In genomic region chr2:43186679-43187374, GRCh38 we compare ENCODE assay signal across 1 cellular context.
TF ChIP-seq lines count a peak whose summit lies in the region.

No MANE protein-coding gene starts in this region.

TF ChIP-seq in HepG2, 621 proteins besides CTCF, POLR2A, EP300 and RAD21 (continued from another document and continues in another):
- TF ChIP-seq SKIL (CRISPR knock-in tag; IDR thresholded peaks at IDR 0.05; ENCODE audit: borderline replicate concordance) (no peak), DR1 (CRISPR knock-in tag; IDR thresholded peaks at IDR 0.05) (0 out of 2 replicates have a peak, but pooled peaks have one; percentile 22), PATZ1 (CRISPR knock-in tag; IDR thresholded peaks at IDR 0.05) (peak; percentile 91), LRRFIP1 (CRISPR knock-in tag; conservative IDR thresholded peaks at IDR 0.05) (no peak), MED8 (CRISPR knock-in tag; IDR thresholded peaks at IDR 0.05; ENCODE audit: insufficient replicate concordance) (peak; percentile 53), GABPB1 (CRISPR knock-in tag; IDR thresholded peaks at IDR 0.05) (peak; percentile 27; the same call in 1 of the 2 replicates), AKAP8 (CRISPR knock-in tag; IDR thresholded peaks at IDR 0.05) (no peak), ZNF773 (CRISPR knock-in tag; IDR thresholded peaks at IDR 0.05; ENCODE audit: borderline replicate concordance) (no peak), RBAK (CRISPR knock-in tag; IDR thresholded peaks at IDR 0.05) (no peak), ZNF800 (CRISPR knock-in tag; IDR thresholded peaks at IDR 0.05) (no peak), ZNF274 (CRISPR knock-in tag; IDR thresholded peaks at IDR 0.05) (peak; percentile 50; the same call in 1 of the 2 replicates), ZNF687 (CRISPR knock-in tag; IDR thresholded peaks at IDR 0.05) (peak; percentile 91), ZNF12 (CRISPR knock-in tag; IDR thresholded peaks at IDR 0.05) (no peak), MED1 (CRISPR knock-in tag; IDR thresholded peaks at IDR 0.05) (peak; percentile 24; the same call in 1 of the 2 replicates), NCOA5 (CRISPR knock-in tag; IDR thresholded peaks at IDR 0.05) (no peak), ERF (CRISPR knock-in tag; IDR thresholded peaks at IDR 0.05) (0 out of 2 replicates have a peak, but pooled peaks have one; percentile 67), THRA (CRISPR knock-in tag; IDR thresholded peaks at IDR 0.05; ENCODE audit: borderline replicate concordance) (0 out of 2 replicates have a peak, but pooled peaks have one; percentile 14), ZNF230 (CRISPR knock-in tag; IDR thresholded peaks at IDR 0.05) (no peak), PHF21A (CRISPR knock-in tag; IDR thresholded peaks at IDR 0.05) (no peak; the same call in 1 of the 2 replicates), RERE (CRISPR knock-in tag; IDR thresholded peaks at IDR 0.05; ENCODE audit: low read depth) (no peak), ZNF883 (CRISPR knock-in tag; IDR thresholded peaks at IDR 0.05; ENCODE audit: not compliant biosample characterization) (peak; percentile 7), ZKSCAN8 (CRISPR knock-in tag; IDR thresholded peaks at IDR 0.05; ENCODE audit: borderline replicate concordance) (0 out of 2 replicates have a peak, but pooled peaks have one; percentile 33), ZNF672 (CRISPR knock-in tag; IDR thresholded peaks at IDR 0.05) (no peak), ZBTB26 (CRISPR knock-in tag; IDR thresholded peaks at IDR 0.05; ENCODE audit: borderline replicate concordance) (no peak), CSRNP1 (CRISPR knock-in tag; IDR thresholded peaks at IDR 0.05) (peak; percentile 72; the same call in 1 of the 2 replicates), PTBP1 (IDR thresholded peaks at IDR 0.05; ENCODE audit: low read depth, low read length, poor library complexity, severe bottlenecking) (no peak), CREBL2 (CRISPR knock-in tag; IDR thresholded peaks at IDR 0.05; ENCODE audit: borderline replicate concordance) (0 out of 2 replicates have a peak, but pooled peaks have one; percentile 41), ZNF30 (CRISPR knock-in tag; IDR thresholded peaks at IDR 0.05) (no peak), ZNF354B (CRISPR knock-in tag; IDR thresholded peaks at IDR 0.05) (0 out of 2 replicates have a peak, but pooled peaks have one; percentile 72), ZSCAN20 (CRISPR knock-in tag; IDR thresholded peaks at IDR 0.05; ENCODE audit: borderline replicate concordance) (no peak)
